Comparison of ENCODE assay signal across 24 cellular contexts in genomic region chr18:56258178-56258577, GRCh38.
DNase-seq lines count a peak whose midpoint lies in the region; ATAC-seq and TF ChIP-seq lines count a peak whose summit lies in the region.
"Had no signal": no experiment of that assay in that cellular context is flagged by ENCODE, and none has a peak within 500 bp of the region (broad histone marks: within the 10 kb centered on the region; RNA-seq: fewer than 3 reads in every experiment).

No MANE protein-coding gene starts in this region.

- DNase-seq in memory B cell (ENCODE audit: low spot score in 2 of 2) (peak in 1 of 2 donors; percentile 30), dedifferentiated amniotic fluid mesenchymal stem cell (ENCODE audit: extremely low spot score) (no peak), cortex of kidney (lab: John Stamatoyannopoulos, UW) (no peak), G401 (ENCODE audit: low spot score) (no peak)
- DNase-seq: activated CD4-positive, alpha-beta memory T cell treated with anti-CD3 and anti-CD28 coated beads for 36 hours; activated naive CD4-positive, alpha-beta T cell treated with anti-CD3 and anti-CD28 coated beads for 36 hours; activated T-cell treated with anti-CD3 and anti-CD28 coated beads, Interleukin-2, amount 50 U/mL, for 1 hour; CD8-positive, alpha-beta T cell; foreskin keratinocyte; mucosa of descending colon; NCI-H1092; NCI-H2081; right cardiac atrium; Right ventricle myocardium superior; stimulated activated CD4-positive, alpha-beta T cell treated with anti-CD3 and anti-CD28 coated beads, Interleukin-15, amount 100 ng/mL, for 24 hours; stimulated activated naive CD4-positive, alpha-beta T cell treated with Interleukin-2 at 50 U/mL for 16 hours; transverse colon had no signal

- H3K4me3 Mint-ChIP-seq in memory B cell: peak overlapping the region; percentile 53
- H3K4me3 Mint-ChIP-seq: activated CD4-positive, alpha-beta memory T cell treated with anti-CD3 and anti-CD28 coated beads for 36 hours; activated naive CD4-positive, alpha-beta T cell treated with anti-CD3 and anti-CD28 coated beads for 36 hours; CD8-positive, alpha-beta T cell had no signal

- TF ChIP-seq CTCF in OCI-LY3 (IDR thresholded peaks at IDR 0.05; ENCODE audit: low read depth, low read length): no peak

- peaks cover 24% of the 10 kb centered on the region for H3K4me1 ChIP-seq in OCI-LY3 (ENCODE audit: low read length)
- H3K4me1 ChIP-seq: foreskin keratinocyte, transverse colon had no signal

- no peaks in the 10 kb centered on the region for H3K36me3 Mint-ChIP-seq in memory B cell
- H3K36me3 Mint-ChIP-seq: activated CD4-positive, alpha-beta memory T cell treated with anti-CD3 and anti-CD28 coated beads for 36 hours; CD8-positive, alpha-beta T cell had no signal

- H3K4me1 Mint-ChIP-seq in memory B cell: peaks cover 11% of the 10 kb centered on the region

- H3K27me3 Mint-ChIP-seq in memory B cell: no peaks in the 10 kb centered on the region
- H3K27me3 Mint-ChIP-seq: activated CD4-positive, alpha-beta memory T cell treated with anti-CD3 and anti-CD28 coated beads for 36 hours had no signal

- H3K27me3 ChIP-seq in OCI-LY3 (ENCODE audit: low read depth, low read length): no peaks in the 10 kb centered on the region
- H3K27me3 ChIP-seq: neutrophil, transverse colon had no signal

- in situ Hi-C loops in G401 (cut with HindIII; ENCODE audit: low sequenced_read_pairs): no loop called here

- 0 out of 2 replicates have a peak overlapping the region, but pooled peaks have one; percentile 1 for H3K4me2 ChIP-seq in OCI-LY3 (ENCODE audit: low read length)

- H3K36me3 ChIP-seq in OCI-LY3 (replicated peaks; ENCODE audit: low read depth, low read length): peaks cover 16% of the 10 kb centered on the region
- H3K36me3 ChIP-seq: neutrophil, transverse colon had no signal

- H2AFZ ChIP-seq in OCI-LY3 (ENCODE audit: low read depth, low read length): no peak overlapping the region

- H3K9me3 Mint-ChIP-seq in memory B cell: peaks cover 2% of the 10 kb centered on the region
- H3K9me3 Mint-ChIP-seq: activated CD4-positive, alpha-beta memory T cell treated with anti-CD3 and anti-CD28 coated beads for 36 hours; activated naive CD4-positive, alpha-beta T cell treated with anti-CD3 and anti-CD28 coated beads for 36 hours had no signal

- peak overlapping the region; percentile 69 for H3K27ac ChIP-seq in OCI-LY3 (ENCODE audit: low read length)
- H3K27ac ChIP-seq: foreskin keratinocyte, neutrophil, transverse colon, VCaP had no signal

- H3K9me3 ChIP-seq in OCI-LY3 (ENCODE audit: insufficient read depth, low read length): peaks cover 18% of the 10 kb centered on the region; the same call in 1 of the 2 replicates
- H3K9me3 ChIP-seq: mucosa of descending colon, neutrophil, transverse colon had no signal

- no peaks in the 10 kb centered on the region for H3K79me2 ChIP-seq in OCI-LY3 (ENCODE audit: low read length)

- H3K27ac Mint-ChIP-seq in memory B cell: peak overlapping the region; percentile 81
- H3K27ac Mint-ChIP-seq: activated CD4-positive, alpha-beta memory T cell treated with anti-CD3 and anti-CD28 coated beads for 36 hours; activated naive CD4-positive, alpha-beta T cell treated with anti-CD3 and anti-CD28 coated beads for 36 hours; CD8-positive, alpha-beta T cell had no signal

- H3K4me3 ChIP-seq in OCI-LY3 (ENCODE audit: low read length): no peak overlapping the region
- H3K4me3 ChIP-seq: mucosa of descending colon, transverse colon had no signal

- no peak overlapping the region for H3K9ac ChIP-seq in OCI-LY3 (ENCODE audit: low read length)

- no peaks in the 10 kb centered on the region for H4K20me1 ChIP-seq in OCI-LY3 (ENCODE audit: insufficient read depth, low read length)

- ATAC-seq in GM18511 (IDR thresholded peaks at IDR 0.05; ENCODE audit: unreplicated experiment): peak; percentile 57
- ATAC-seq in HG02943 (IDR thresholded peaks at IDR 0.05; ENCODE audit: low read depth, unreplicated experiment): peak; percentile 55
- peak; percentile 91 for ATAC-seq in memory B cell (ENCODE audit: low read depth)
- ATAC-seq in GM19455 (IDR thresholded peaks at IDR 0.05; ENCODE audit: unreplicated experiment): no peak
- ATAC-seq: CD8-positive, alpha-beta T cell; foreskin keratinocyte; left lobe of liver; mucosa of descending colon; right cardiac atrium had no signal
